Comparison of ENCODE assay signal across 28 cellular contexts in the genomic region with DNA sequence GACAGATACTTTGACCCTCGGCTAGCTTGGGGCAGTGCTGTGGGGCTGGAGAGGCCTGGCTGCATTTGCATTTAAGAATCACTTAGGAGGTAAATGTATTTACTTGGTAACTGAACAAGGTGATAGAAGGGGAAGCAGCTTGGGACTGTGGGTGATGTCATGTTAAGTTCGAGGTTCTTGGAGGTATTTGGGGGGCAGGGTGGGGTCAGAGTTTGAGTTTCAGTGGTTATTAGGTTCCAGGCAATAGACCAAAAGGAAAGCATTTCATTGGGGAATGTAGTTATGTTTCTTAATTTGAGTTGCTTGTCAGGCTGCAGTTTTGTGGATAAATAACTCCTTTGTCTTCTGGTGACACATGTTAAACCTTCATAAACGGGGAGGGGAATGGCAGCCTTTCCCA. TPM values are rescaled to one million over a fixed set of nuclear protein-coding genes. Genes with fewer than 3 reads are reported as not detected.
"Had no signal": no experiment of that assay in that cellular context is flagged by ENCODE, and none has a peak within 500 bp of the region (broad histone marks: within the 10 kb centered on the region; RNA-seq: fewer than 3 reads in every experiment).

No MANE protein-coding gene starts in this region.

- H3K27ac ChIP-seq: esophagus muscularis mucosa, foreskin keratinocyte, heart right ventricle, pancreas, prostate gland, sigmoid colon, uterus had no signal

- H3K9me3 ChIP-seq: esophagus muscularis mucosa, heart right ventricle, pancreas, prostate gland, sigmoid colon, uterus had no signal

- H3K27me3 ChIP-seq: esophagus muscularis mucosa, pancreas, sigmoid colon, uterus had no signal

- H3K4me3 Mint-ChIP-seq: activated B cell treated with CpG ODN at 0.5 μM for 24 hours; activated naive CD8-positive, alpha-beta T cell treated with anti-CD3 and anti-CD28 coated beads, Interleukin-2, amount 10 ng/mL, durations not matched to agents 7 days and 5 days; mesothelial cell of epicardium; naive B cell; stimulated activated memory B cell treated with anti-CD40 and anti-IgM and Interleukin-4, amounts not matched to agents 10 μg/mL and 1 μg/mL and 100 μg/mL, for 72 hours; T-helper 2 cell treated with Interferon-gamma antibody and Interleukin-4, amounts not matched to agents 5 μg/mL and 100 μg/mL, for 36 hours; type B pancreatic cell had no signal

- H3K4me1 ChIP-seq: foreskin keratinocyte, uterus had no signal

- H3K27ac Mint-ChIP-seq: activated B cell treated with CpG ODN at 0.5 μM for 24 hours; activated naive CD8-positive, alpha-beta T cell treated with anti-CD3 and anti-CD28 coated beads, Interleukin-2, amount 10 ng/mL, durations not matched to agents 7 days and 5 days; activated T-cell treated with anti-CD3 and anti-CD28 coated beads, Interleukin-2, amount 50 U/mL, for 72 hours; mesothelial cell of epicardium; naive B cell; stimulated activated memory B cell treated with anti-CD40 and anti-IgM and Interleukin-4, amounts not matched to agents 10 μg/mL and 1 μg/mL and 100 μg/mL, for 72 hours; stimulated activated naive CD8-positive, alpha-beta T cell treated with anti-CD3 and anti-CD28 coated beads, Interleukin-15, amount 100 ng/mL, for 72 hours; T-helper 2 cell treated with Interferon-gamma antibody and Interleukin-4, amounts not matched to agents 5 μg/mL and 100 μg/mL, for 36 hours; type B pancreatic cell had no signal

- H3K36me3 ChIP-seq: esophagus muscularis mucosa, heart right ventricle, pancreas, prostate gland, sigmoid colon, uterus had no signal

- H3K9me3 Mint-ChIP-seq: activated B cell treated with CpG ODN at 0.5 μM for 24 hours; activated naive CD8-positive, alpha-beta T cell treated with anti-CD3 and anti-CD28 coated beads, Interleukin-2, amount 10 ng/mL, durations not matched to agents 7 days and 5 days; activated T-cell treated with anti-CD3 and anti-CD28 coated beads, Interleukin-2, amount 50 U/mL, for 72 hours; mesothelial cell of epicardium; stimulated activated memory B cell treated with anti-CD40 and anti-IgM and Interleukin-4, amounts not matched to agents 10 μg/mL and 1 μg/mL and 100 μg/mL, for 72 hours; stimulated activated naive CD8-positive, alpha-beta T cell treated with anti-CD3 and anti-CD28 coated beads, Interleukin-15, amount 100 ng/mL, for 72 hours; T-helper 2 cell treated with Interferon-gamma antibody and Interleukin-4, amounts not matched to agents 5 μg/mL and 100 μg/mL, for 36 hours; type B pancreatic cell had no signal

- H3K4me3 ChIP-seq: esophagus muscularis mucosa, heart right ventricle, pancreas, prostate gland, sigmoid colon, uterus had no signal

- DNase-seq: activated B cell treated with CpG ODN at 0.5 μM for 24 hours; activated CD4-positive, alpha-beta T cell treated with anti-CD3 and anti-CD28 coated beads, Interleukin-2, amount 50 U/mL, for 4 hours; activated naive CD4-positive, alpha-beta T cell; activated naive CD8-positive, alpha-beta T cell treated with anti-CD3 and anti-CD28 coated beads, Interleukin-2, amount 10 ng/mL, durations not matched to agents 7 days and 5 days; activated T-cell treated with anti-CD3 and anti-CD28 coated beads for 4 hours; amniotic stem cell; caudate nucleus; cortex of kidney; foreskin keratinocyte; heart right ventricle; naive B cell; nucleus accumbens; pancreas; retina; sigmoid colon; small intestine; stimulated activated CD4-positive, alpha-beta T cell treated with anti-CD3 and anti-CD28 coated beads, Interleukin-4, amount 100 ng/mL, for 4 hours; stimulated activated CD8-positive, alpha-beta memory T cell treated with anti-CD3 and anti-CD28 coated beads, Interleukin-4, amount 100 ng/mL, for 48 hours; stimulated activated naive CD8-positive, alpha-beta T cell treated with anti-CD3 and anti-CD28 coated beads, Interleukin-15, amount 100 ng/mL, for 72 hours; uterus had no signal

- H3K36me3 Mint-ChIP-seq: activated naive CD8-positive, alpha-beta T cell treated with anti-CD3 and anti-CD28 coated beads, Interleukin-2, amount 10 ng/mL, durations not matched to agents 7 days and 5 days; mesothelial cell of epicardium; naive B cell; stimulated activated memory B cell treated with anti-CD40 and anti-IgM and Interleukin-4, amounts not matched to agents 10 μg/mL and 1 μg/mL and 100 μg/mL, for 72 hours; type B pancreatic cell had no signal

- ATAC-seq: foreskin keratinocyte, heart right ventricle, pancreas had no signal

- FAIRE-seq: astrocyte, pancreas, small intestine had no signal

RNA-seq across cellular contexts. Expression of a gene that starts 2.4 kb away (rescaled TPM):
- total RNA-seq: activated naive CD8-positive, alpha-beta T cell treated with anti-CD3 and anti-CD28 coated beads, Interleukin-2, amount 10 ng/mL, durations not matched to agents 7 days and 5 days had no signal
